16 cellular contexts compared by ENCODE assay signal in genomic region chr11:123159146-123159857, GRCh38. TPM values are rescaled to one million over a fixed set of nuclear protein-coding genes. Genes with fewer than 3 reads are reported as not detected.
DNase-seq lines count a peak whose midpoint lies in the region; ATAC-seq and TF ChIP-seq lines count a peak whose summit lies in the region.
"Had no signal": no experiment of that assay in that cellular context is flagged by ENCODE, and none has a peak within 500 bp of the region (broad histone marks: within the 10 kb centered on the region; RNA-seq: fewer than 3 reads in every experiment).

No MANE protein-coding gene starts in this region.

- H2AFZ ChIP-seq in SK-N-SH (ENCODE audit: low read depth) (no peak overlapping the region), PC-3 (ENCODE audit: low read length) (no peak overlapping the region)

- H3K9me3 ChIP-seq in SK-N-SH: no peaks in the 10 kb centered on the region
- no peaks in the 10 kb centered on the region for H3K9me3 ChIP-seq in PC-3 (ENCODE audit: low read length)
- H3K9me3 ChIP-seq: gastrocnemius medialis, transverse colon had no signal

- POLR2A ChIA-PET in SK-N-SH (lab: Yijun Ruan, JAX): no interaction called here
- POLR2A ChIA-PET in PC-3 (lab: Charles Lee; ENCODE audit: unreplicated experiment): no interaction called here

- H3K9me2 ChIP-seq in SK-N-SH (no peaks in the 10 kb centered on the region), PC-3 (replicated peaks; ENCODE audit: low read length) (no peaks in the 10 kb centered on the region)

- H3F3A ChIP-seq in SK-N-SH (replicated peaks; ENCODE audit: insufficient read depth) (peaks cover 25% of the 10 kb centered on the region), PC-3 (ENCODE audit: low read length, unreplicated experiment) (no peaks in the 10 kb centered on the region)

- H3K79me2 ChIP-seq in SK-N-SH (ENCODE audit: insufficient read depth) (peaks cover 99% of the 10 kb centered on the region), PC-3 (ENCODE audit: low read length) (no peaks in the 10 kb centered on the region)

- ATAC-seq in SK-N-SH treated with all-trans-retinoic acid at 6 μM for 48 hours (no peak), PC-3 (no peak), GM18517 (IDR thresholded peaks at IDR 0.05; ENCODE audit: unreplicated experiment) (no peak)
- ATAC-seq: gastrocnemius medialis, natural killer cell had no signal

- H3K27me3 ChIP-seq in SK-N-SH (ENCODE audit: insufficient read depth): no peaks in the 10 kb centered on the region
- H3K27me3 ChIP-seq in PC-3 (ENCODE audit: low read length): no peaks in the 10 kb centered on the region
- H3K27me3 ChIP-seq: dorsolateral prefrontal cortex, transverse colon had no signal

- no peak for TF ChIP-seq RAD21 in SK-N-SH (IDR thresholded peaks at IDR 0.05; ENCODE audit: low read length)

- 82% methylated on average over 10 of the region's 10 CpGs for WGBS in SK-N-SH (ENCODE audit: low lambda C conversion rate)

- no TSS peak for BruUV-seq in PC-3 (replicated peaks; lab: Mats Ljungman, UMichigan)

- H3K4me1 ChIP-seq in SK-N-SH (ENCODE audit: control insufficient read depth in 1 of 2, insufficient read depth in 2 of 2, low read depth in 1 of 2, low read length in 1 of 2) (peaks cover 27 to 39% of the 10 kb centered on the region in 2 experiments; a peak in 3 of 4 replicates), PC-3 (ENCODE audit: insufficient read depth, low read length) (peaks cover 28% of the 10 kb centered on the region)
- H3K4me1 ChIP-seq: gastrocnemius medialis had no signal

- no peak for TF ChIP-seq EP300 in SK-N-SH (IDR thresholded peaks at IDR 0.05; ENCODE audit: borderline replicate concordance in 1 of 2, low read depth in 1 of 2, low read length in 1 of 2)

- H3K4me2 ChIP-seq in SK-N-SH: no peak overlapping the region
- 0 out of 2 replicates have a peak overlapping the region, but pooled peaks have one; percentile 15 for H3K4me2 ChIP-seq in PC-3 (ENCODE audit: low read length)

- TF ChIP-seq CTCF in SK-N-SH (IDR thresholded peaks at IDR 0.05) (no peak), PC-3 (conservative IDR thresholded peaks at IDR 0.05; ENCODE audit: low read depth, low read length) (no peak), retinal pigment epithelial cell (conservative IDR thresholded peaks at IDR 0.05; ENCODE audit: low read depth, low read length) (no peak)

- CTCF ChIA-PET in SK-N-SH (lab: Yijun Ruan, JAX) (no interaction called here), PC-3 (lab: Charles Lee) (no interaction called here)

- peak overlapping the region; percentile 6 to 46; a peak in 2 of 4 replicates for H3K27ac ChIP-seq in SK-N-SH (ENCODE audit: low read depth in 2 of 2, low read length in 1 of 2)
- H3K27ac ChIP-seq in PC-3 (ENCODE audit: low read length): peak overlapping the region; percentile 53
- H3K27ac ChIP-seq in epithelial cell of prostate: peak overlapping the region; percentile 70
- H3K27ac ChIP-seq: dorsolateral prefrontal cortex, gastrocnemius medialis, transverse colon had no signal

- H3K4me3 ChIP-seq in SK-N-SH (ENCODE audit: low read depth in 2 of 2, low read length in 1 of 2) (no peak overlapping the region), PC-3 (ENCODE audit: low read length) (no peak overlapping the region), retinal pigment epithelial cell (ENCODE audit: low read length) (no peak overlapping the region)
- H3K4me3 ChIP-seq: dorsolateral prefrontal cortex, gastrocnemius medialis, transverse colon had no signal

- intact Hi-C loops in PC-3 (cut with micrococcal nuclease): no loop called here

- H4K20me1 ChIP-seq in SK-N-SH (ENCODE audit: insufficient read depth) (no peaks in the 10 kb centered on the region), PC-3 (ENCODE audit: low read length) (no peaks in the 10 kb centered on the region)

- H3K9ac ChIP-seq in SK-N-SH (no peak overlapping the region), PC-3 (ENCODE audit: low read length) (no peak overlapping the region)

- no peak for DNase-seq in SK-N-SH
- no peak for DNase-seq in PC-3
- no peak for DNase-seq in epithelial cell of prostate (ENCODE audit: low read depth, low spot score)
- peak; percentile 55 for DNase-seq in retinal pigment epithelial cell (ENCODE audit: low read depth)
- DNase-seq in AG08396 (ENCODE audit: low spot score): no peak
- DNase-seq in DMS 273 treated with DMSO at 0.1 percent for 48 hours (lab: John Stamatoyannopoulos, UW): no peak
- DNase-seq: 8988T, DMS153, dorsolateral prefrontal cortex, gastrocnemius medialis, natural killer cell, NCI-H2081 treated with DMSO at 0.1 percent for 48 hours, transverse colon had no signal

- H3K36me3 ChIP-seq in SK-N-SH (replicated peaks in 1 of 2; ENCODE audit: control insufficient read depth in 1 of 2, insufficient read depth in 2 of 2, low read length in 1 of 2) (peaks cover 4 to 11% of the 10 kb centered on the region in 2 experiments), PC-3 (ENCODE audit: low read depth, low read length) (peaks cover 4% of the 10 kb centered on the region)
- H3K36me3 ChIP-seq: gastrocnemius medialis, transverse colon had no signal

TF ChIP-seq in SK-N-SH, 30 proteins besides CTCF, POLR2A, EP300 and RAD21:
- no peak for TF ChIP-seq EZH2phosphoT487 (IDR thresholded peaks at IDR 0.05; ENCODE audit: borderline replicate concordance, low read depth)

TF ChIP-seq in SK-N-SH treated with all-trans-retinoic acid at 6 μM for 48 hours, 23 proteins besides CTCF, POLR2A, EP300 and RAD21 (continues in another document):
- TF ChIP-seq POU6F1 (CRISPR knock-in tag; IDR thresholded peaks at IDR 0.05; ENCODE audit: borderline replicate concordance, low read depth) (no peak), ZNF565 (CRISPR knock-in tag; conservative IDR thresholded peaks at IDR 0.05; ENCODE audit: low read depth) (no peak), TOX (CRISPR knock-in tag; IDR thresholded peaks at IDR 0.05; ENCODE audit: borderline replicate concordance) (no peak), TCF4 (CRISPR knock-in tag; IDR thresholded peaks at IDR 0.05; ENCODE audit: borderline replicate concordance) (no peak), ZFP30 (CRISPR knock-in tag; IDR thresholded peaks at IDR 0.05) (no peak), GLIS3 (CRISPR knock-in tag; IDR thresholded peaks at IDR 0.05) (no peak), CSRNP3 (CRISPR knock-in tag; IDR thresholded peaks at IDR 0.05) (no peak), ISL1 (CRISPR knock-in tag; IDR thresholded peaks at IDR 0.05) (no peak), TSHZ2 (CRISPR knock-in tag; IDR thresholded peaks at IDR 0.05) (no peak), CSDC2 (CRISPR knock-in tag; IDR thresholded peaks at IDR 0.05) (no peak)

RNA-seq across cellular contexts. Expression of gene CLMP, which starts 35.7 kb away (rescaled TPM):
- 61.9 and 85.1 TPM in 2 replicates for polyA plus RNA-seq in SK-N-SH (2012; rRNA removed)
- 62.2 and 80.3 TPM in 2 replicates for polyA plus RNA-seq in SK-N-SH (2012; cell fraction: cytosol; rRNA removed)
- polyA plus RNA-seq in SK-N-SH (2012; cell fraction: nucleus; rRNA removed): 63.2 and 66.2 TPM in 2 replicates
- 30.4 and 33.0 TPM in 2 replicates for total RNA-seq in PC-3 (2014; rRNA removed)
- total RNA-seq: OCI-LY7 had no signal
